ENCODE assay signal across 11 cellular contexts in genomic region chr7:107581387-107582013, GRCh38. TPM values are rescaled to one million over a fixed set of nuclear protein-coding genes. Genes with fewer than 3 reads are reported as not detected.
DNase-seq lines count a peak whose midpoint lies in the region; ATAC-seq, FAIRE-seq and TF ChIP-seq lines count a peak whose summit lies in the region.
"Had no signal": no experiment of that assay in that cellular context is flagged by ENCODE, and none has a peak within 500 bp of the region (broad histone marks: within the 10 kb centered on the region; RNA-seq: fewer than 3 reads in every experiment).

No MANE protein-coding gene starts in this region.

- no peak for TF ChIP-seq EP300 in gastroesophageal sphincter (IDR thresholded peaks at IDR 0.05)
- no peak for TF ChIP-seq EP300 in stomach (IDR thresholded peaks at IDR 0.05)

- WGBS in gastroesophageal sphincter (ENCODE audit: low coverage in 1 of 2), 2 donors: 14 to 43% methylated on average over 5 of the region's 5 CpGs
- WGBS in stomach, 5 donors: 27 to 42% (median 29%) methylated on average over 5 of the region's 5 CpGs

- H3K4me1 ChIP-seq in gastroesophageal sphincter: peaks cover 3 to 41% (median 6%) of the 10 kb centered on the region in 3 donors
- peaks cover 13 to 39% (median 25%) of the 10 kb centered on the region in 4 donors for H3K4me1 ChIP-seq in stomach

- H3K4me3 ChIP-seq in gastroesophageal sphincter (peak overlapping the region; percentile 81 to 89), stomach (peak overlapping the region; percentile 72 to 85 (median 74))

- peak overlapping the region; percentile 79 for H3K4me3 Mint-ChIP-seq in T-helper 2 cell treated with Interferon-gamma antibody and Interleukin-4, amounts not matched to agents 5 μg/mL and 100 μg/mL, for 36 hours
- peak overlapping the region; percentile 64 for H3K4me3 Mint-ChIP-seq in activated T-helper 2 cell treated with anti-CD3 and anti-CD28 coated beads, Interferon-gamma antibody, Interleukin-2, Interleukin-4, amounts not matched to agents 10 μg/mL and 5 μg/mL and 100 μg/mL, durations not matched to agents 14 hours and 24 hours and 36 hours (ENCODE audit: low read depth)

- H3K4me1 Mint-ChIP-seq in T-helper 2 cell treated with Interferon-gamma antibody and Interleukin-4, amounts not matched to agents 5 μg/mL and 100 μg/mL, for 36 hours (ENCODE audit: low read depth): peaks cover 20% of the 10 kb centered on the region
- peaks cover 27% of the 10 kb centered on the region for H3K4me1 Mint-ChIP-seq in activated T-helper 2 cell treated with anti-CD3 and anti-CD28 coated beads, Interferon-gamma antibody, Interleukin-2, Interleukin-4, amounts not matched to agents 10 μg/mL and 5 μg/mL and 100 μg/mL, durations not matched to agents 14 hours and 24 hours and 36 hours (ENCODE audit: low read depth)

- H3K27me3 Mint-ChIP-seq in T-helper 2 cell treated with Interferon-gamma antibody and Interleukin-4, amounts not matched to agents 5 μg/mL and 100 μg/mL, for 36 hours (ENCODE audit: low read depth): no peaks in the 10 kb centered on the region
- H3K27me3 Mint-ChIP-seq in activated T-helper 2 cell treated with anti-CD3 and anti-CD28 coated beads, Interferon-gamma antibody, Interleukin-2, Interleukin-4, amounts not matched to agents 10 μg/mL and 5 μg/mL and 100 μg/mL, durations not matched to agents 14 hours and 24 hours and 36 hours (ENCODE audit: low read depth): no peaks in the 10 kb centered on the region

- peak overlapping the region in 3 of 4 donors; percentile 40 to 97 (median 93) for H3K27ac ChIP-seq in gastroesophageal sphincter
- H3K27ac ChIP-seq in stomach: peak overlapping the region in 3 of 5 donors; percentile 91 to 98 (median 94)

- H3K27me3 ChIP-seq in gastroesophageal sphincter: no peaks in the 10 kb centered on the region
- H3K27me3 ChIP-seq in stomach: no peaks in the 10 kb centered on the region

- TF ChIP-seq CTCF in gastroesophageal sphincter (IDR thresholded peaks at IDR 0.05) (no peak), stomach (IDR thresholded peaks at IDR 0.05) (no peak)

- H3K36me3 ChIP-seq in gastroesophageal sphincter (peaks cover 0 to 26% of the 10 kb centered on the region in 2 donors), stomach (peaks cover 5 to 28% (median 26%) of the 10 kb centered on the region in 4 donors)

- H3K36me3 Mint-ChIP-seq in T-helper 2 cell treated with Interferon-gamma antibody and Interleukin-4, amounts not matched to agents 5 μg/mL and 100 μg/mL, for 36 hours (ENCODE audit: low read depth): peaks cover 20% of the 10 kb centered on the region
- H3K36me3 Mint-ChIP-seq in activated T-helper 2 cell treated with anti-CD3 and anti-CD28 coated beads, Interferon-gamma antibody, Interleukin-2, Interleukin-4, amounts not matched to agents 10 μg/mL and 5 μg/mL and 100 μg/mL, durations not matched to agents 14 hours and 24 hours and 36 hours (ENCODE audit: low read depth): peaks cover 34% of the 10 kb centered on the region

- no peak for DNase-seq in T-helper 2 cell treated with Interferon-gamma antibody and Interleukin-4, amounts not matched to agents 5 μg/mL and 100 μg/mL, for 36 hours (ENCODE audit: low spot score)
- DNase-seq in T-helper 2 cell (no peak), stomach (no peak), NCI-H69 (lab: John Stamatoyannopoulos, UW) (no peak), H54 (ENCODE audit: insufficient read length, low spot score) (no peak), cerebellar cortex (ENCODE audit: low spot score) (no peak)
- DNase-seq in activated T-helper 2 cell treated with anti-CD3 and anti-CD28 coated beads, Interferon-gamma antibody, Interleukin-2, Interleukin-4, amounts not matched to agents 10 μg/mL and 5 μg/mL and 100 μg/mL, durations not matched to agents 14 hours and 24 hours and 36 hours (ENCODE audit: low spot score): no peak
- DNase-seq: 8988T had no signal

- TF ChIP-seq POLR2A in gastroesophageal sphincter (IDR thresholded peaks at IDR 0.05) (no peak), stomach (IDR thresholded peaks at IDR 0.05) (no peak), H54 (IDR thresholded peaks at IDR 0.05; ENCODE audit: low read depth, low read length) (no peak)

- H3K27ac Mint-ChIP-seq in T-helper 2 cell treated with Interferon-gamma antibody and Interleukin-4, amounts not matched to agents 5 μg/mL and 100 μg/mL, for 36 hours: peak overlapping the region; percentile 6
- H3K27ac Mint-ChIP-seq in activated T-helper 2 cell treated with anti-CD3 and anti-CD28 coated beads, Interferon-gamma antibody, Interleukin-2, Interleukin-4, amounts not matched to agents 10 μg/mL and 5 μg/mL and 100 μg/mL, durations not matched to agents 14 hours and 24 hours and 36 hours: no peak overlapping the region

- FAIRE-seq in H54 (lab: Jason Lieb, UNC): no peak
- FAIRE-seq: endometrium, TTC549 had no signal

- intact Hi-C loops in activated T-helper 2 cell treated with anti-CD3 and anti-CD28 coated beads, Interferon-gamma antibody, Interleukin-2, Interleukin-4, amounts not matched to agents 10 μg/mL and 5 μg/mL and 100 μg/mL, durations not matched to agents 14 hours and 24 hours and 36 hours (cut with micrococcal nuclease): loop anchor here (1.0 to 5.0 kb wide), 3 partner anchors 78 to 414 kb away; partner anchors contain the start of genes CBLL1 and HBP1
- intact Hi-C loops in stomach (cut with DNase I; ENCODE audit: low total_unique reads): no loop called here

- H3K9me3 Mint-ChIP-seq in T-helper 2 cell treated with Interferon-gamma antibody and Interleukin-4, amounts not matched to agents 5 μg/mL and 100 μg/mL, for 36 hours: no peaks in the 10 kb centered on the region
- no peaks in the 10 kb centered on the region for H3K9me3 Mint-ChIP-seq in activated T-helper 2 cell treated with anti-CD3 and anti-CD28 coated beads, Interferon-gamma antibody, Interleukin-2, Interleukin-4, amounts not matched to agents 10 μg/mL and 5 μg/mL and 100 μg/mL, durations not matched to agents 14 hours and 24 hours and 36 hours

- no peak for ATAC-seq in gastroesophageal sphincter

- H3K9me3 ChIP-seq in gastroesophageal sphincter: no peaks in the 10 kb centered on the region
- no peaks in the 10 kb centered on the region for H3K9me3 ChIP-seq in stomach

RNA-seq across cellular contexts. Expression of gene BCAP29, which starts 1.5 kb away (rescaled TPM):
- 46.6 and 52.0 TPM in 2 replicates for total RNA-seq in activated T-helper 2 cell treated with anti-CD3 and anti-CD28 coated beads, Interferon-gamma antibody, Interleukin-2, Interleukin-4, amounts not matched to agents 10 μg/mL and 5 μg/mL and 100 μg/mL, durations not matched to agents 14 hours and 24 hours and 36 hours
- total RNA-seq in gastroesophageal sphincter: 100 to 1,000 TPM; 125 to 199 (median 136) TPM
- 10 to 100 TPM; 44.6 to 73.1 (median 50.0) TPM for total RNA-seq in stomach
- 10 to 100 TPM; 26.1 to 32.2 (median 31.5) TPM for polyA plus RNA-seq in stomach

RNA-seq across cellular contexts. Expression of gene DUS4L, which starts 17.7 kb away (rescaled TPM):
- total RNA-seq in activated T-helper 2 cell treated with anti-CD3 and anti-CD28 coated beads, Interferon-gamma antibody, Interleukin-2, Interleukin-4, amounts not matched to agents 10 μg/mL and 5 μg/mL and 100 μg/mL, durations not matched to agents 14 hours and 24 hours and 36 hours: 10.8 and 12.8 TPM in 2 replicates
- total RNA-seq in gastroesophageal sphincter: 10 to 100 TPM in 1 of 4 donors, 1 to 10 TPM in 3; 4.0 to 14.8 (median 6.7) TPM
- 10 to 100 TPM in 2 of 5 donors, 1 to 10 TPM in 1, not detected in 2; 7.6 to 14.5 (median 10.3) TPM for total RNA-seq in stomach
- polyA plus RNA-seq in stomach: 1 to 10 TPM; 4.0 to 5.5 (median 5.0) TPM

RNA-seq across cellular contexts. Expression of gene COG5, which starts 17.8 kb away (rescaled TPM):
- total RNA-seq in activated T-helper 2 cell treated with anti-CD3 and anti-CD28 coated beads, Interferon-gamma antibody, Interleukin-2, Interleukin-4, amounts not matched to agents 10 μg/mL and 5 μg/mL and 100 μg/mL, durations not matched to agents 14 hours and 24 hours and 36 hours: 35.2 and 36.0 TPM in 2 replicates
- total RNA-seq in gastroesophageal sphincter (10 to 100 TPM; 31.6 to 50.4 (median 41.1) TPM), stomach (100 to 1,000 TPM in 1 of 5 donors, 10 to 100 TPM in 3, 1 to 10 TPM in 1; 7.5 to 285 (median 46.3) TPM)
- polyA plus RNA-seq in stomach: 1 to 10 TPM; 5.2 to 7.8 (median 7.5) TPM
